18 cellular contexts compared by ENCODE assay signal in the genomic region with DNA sequence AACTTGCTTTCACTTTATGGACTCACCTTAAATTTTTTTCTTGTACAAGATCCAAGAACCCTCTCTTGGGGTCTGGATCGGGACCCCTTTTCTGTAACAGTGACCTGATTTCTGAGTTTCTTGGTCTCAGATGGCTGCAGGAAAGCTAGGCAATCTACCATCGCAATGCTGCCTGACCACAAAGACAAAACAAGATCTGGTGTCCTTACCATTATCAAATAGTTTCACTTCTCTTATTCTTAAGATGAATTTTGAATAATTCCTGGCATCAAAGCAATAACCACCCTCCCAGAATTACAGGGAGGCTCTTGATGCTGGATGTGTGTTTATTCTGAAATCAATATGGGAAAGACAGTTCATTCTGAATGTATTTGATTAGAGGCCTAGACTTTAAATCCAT.
"Had no signal": no experiment of that assay in that cellular context is flagged by ENCODE, and none has a peak within 500 bp of the region (broad histone marks: within the 10 kb centered on the region; RNA-seq: fewer than 3 reads in every experiment).

No MANE protein-coding gene starts in this region.

- FAIRE-seq: pancreas had no signal

- H3K27ac ChIP-seq: ascending aorta, breast epithelium, gastroesophageal sphincter, heart right ventricle, pancreas, thyroid gland had no signal

- H3K9me3 ChIP-seq: ascending aorta, breast epithelium, gastroesophageal sphincter, heart right ventricle, mucosa of descending colon, pancreas, thyroid gland had no signal

- ATAC-seq: gastroesophageal sphincter, heart right ventricle, mucosa of descending colon, pancreas, sciatic nerve had no signal

- H3K36me3 ChIP-seq: ascending aorta, breast epithelium, gastroesophageal sphincter, heart right ventricle, pancreas, thyroid gland had no signal

- H3K4me1 ChIP-seq: breast epithelium, gastroesophageal sphincter, pancreas, thyroid gland had no signal

- DNase-seq: activated CD4-positive, alpha-beta T cell treated with anti-CD3 and anti-CD28 coated beads, Interleukin-2, amount 50 U/mL, for 1 hour; activated CD4-positive, CD25-positive, alpha-beta regulatory T cell treated with anti-CD3 and anti-CD28 coated beads, Interleukin-2, amount 50 U/mL, for 72 hours; activated CD8-positive, alpha-beta memory T cell treated with anti-CD3 and anti-CD28 coated beads, Interleukin-2, amount 50 U/mL, for 4 hours; activated effector memory CD4-positive, alpha-beta T cell treated with anti-CD3 and anti-CD28 coated beads, Interleukin-2, amount 50 U/mL, for 16 hours; activated naive CD4-positive, alpha-beta T cell treated with anti-CD3 and anti-CD28 coated beads, Interleukin-2, amount 50 U/mL, for 16 hours; activated T-cell treated with anti-CD3 and anti-CD28 coated beads, Interleukin-2, amount 50 U/mL, for 72 hours; cortex of kidney; heart right ventricle; immature natural killer cell; mucosa of descending colon; naive B cell; pancreas; stimulated activated naive CD4-positive, alpha-beta T cell; thyroid gland had no signal

- H3K4me3 ChIP-seq: ascending aorta, breast epithelium, gastroesophageal sphincter, heart right ventricle, mucosa of descending colon, pancreas, thyroid gland had no signal

- H3K27me3 ChIP-seq: ascending aorta, gastroesophageal sphincter, pancreas, thyroid gland had no signal
